23 cellular contexts compared by ENCODE assay signal in the genomic region with DNA sequence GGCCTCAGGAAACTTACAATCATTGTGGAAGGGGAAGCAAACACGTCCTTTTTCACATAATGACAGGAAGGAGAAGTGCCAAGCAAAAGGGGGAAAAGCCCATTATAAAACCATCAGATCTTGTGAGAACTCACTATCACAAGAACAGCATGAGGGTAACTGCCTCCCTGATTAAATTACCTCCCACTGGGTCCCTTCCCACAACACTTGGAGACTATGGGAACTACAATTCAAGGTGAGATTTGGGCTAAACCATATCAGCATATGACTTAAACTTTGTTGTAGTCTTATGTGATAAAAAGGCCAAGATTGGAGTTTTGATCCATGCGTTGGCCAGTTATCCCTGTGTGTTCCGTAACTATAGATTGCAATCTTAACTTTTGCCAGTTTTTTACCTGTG.
"Had no signal": no experiment of that assay in that cellular context is flagged by ENCODE, and none has a peak within 500 bp of the region (broad histone marks: within the 10 kb centered on the region; RNA-seq: fewer than 3 reads in every experiment).

No MANE protein-coding gene starts in this region.

- H3K27me3 ChIP-seq: colonic mucosa, gastrocnemius medialis had no signal

- ATAC-seq: effector memory CD8-positive, alpha-beta T cell; esophagus mucosa; gastrocnemius medialis; heart right ventricle; left cardiac atrium; left lung; left ventricle myocardium superior; lower lobe of right lung; mucosa of descending colon had no signal

- H3K36me3 ChIP-seq: colonic mucosa, esophagus squamous epithelium, gastrocnemius medialis, heart right ventricle, left lung, lower lobe of right lung had no signal

- H3K27ac Mint-ChIP-seq: dendritic cell treated with granulocyte-macrophage colony-stimulating factor and Interleukin-4, amounts not matched to agents 40 ng/mL and 50 ng/mL, for 4 days; effector memory CD8-positive, alpha-beta T cell; naive B cell had no signal

- H3K27ac ChIP-seq: colonic mucosa, epithelial cell of prostate, esophagus squamous epithelium, gastrocnemius medialis, heart right ventricle, left lung, lower lobe of right lung had no signal

- H3K4me1 Mint-ChIP-seq: naive B cell had no signal

- DNase-seq: colonic mucosa; cortex of kidney; effector CD8-positive, alpha-beta T cell; effector memory CD8-positive, alpha-beta T cell; erythroblast; esophagus squamous epithelium; foreskin fibroblast; foreskin melanocyte; gastrocnemius medialis; glutamatergic neuron; head of caudate nucleus; heart right ventricle; hippocampal formation; left cardiac atrium; left lung; left ventricle myocardium superior; lower lobe of right lung; mesenchymal stem cell; mucosa of descending colon; naive B cell had no signal

- H3K4me3 ChIP-seq: colonic mucosa, esophagus squamous epithelium, gastrocnemius medialis, heart right ventricle, left lung, lower lobe of right lung, mucosa of descending colon had no signal

- H3K9me3 Mint-ChIP-seq: dendritic cell treated with granulocyte-macrophage colony-stimulating factor and Interleukin-4, amounts not matched to agents 40 ng/mL and 50 ng/mL, for 4 days; effector memory CD8-positive, alpha-beta T cell had no signal

- H3K4me3 Mint-ChIP-seq: dendritic cell treated with granulocyte-macrophage colony-stimulating factor and Interleukin-4, amounts not matched to agents 40 ng/mL and 50 ng/mL, for 4 days; effector memory CD8-positive, alpha-beta T cell; naive B cell had no signal

- H3K9me3 ChIP-seq: colonic mucosa, esophagus squamous epithelium, gastrocnemius medialis, left lung, lower lobe of right lung, mucosa of descending colon had no signal

- H3K4me1 ChIP-seq: colonic mucosa, esophagus squamous epithelium, gastrocnemius medialis, heart right ventricle, left lung, lower lobe of right lung had no signal
